ENCODE assay signal across 8 cellular contexts in the genomic region with DNA sequence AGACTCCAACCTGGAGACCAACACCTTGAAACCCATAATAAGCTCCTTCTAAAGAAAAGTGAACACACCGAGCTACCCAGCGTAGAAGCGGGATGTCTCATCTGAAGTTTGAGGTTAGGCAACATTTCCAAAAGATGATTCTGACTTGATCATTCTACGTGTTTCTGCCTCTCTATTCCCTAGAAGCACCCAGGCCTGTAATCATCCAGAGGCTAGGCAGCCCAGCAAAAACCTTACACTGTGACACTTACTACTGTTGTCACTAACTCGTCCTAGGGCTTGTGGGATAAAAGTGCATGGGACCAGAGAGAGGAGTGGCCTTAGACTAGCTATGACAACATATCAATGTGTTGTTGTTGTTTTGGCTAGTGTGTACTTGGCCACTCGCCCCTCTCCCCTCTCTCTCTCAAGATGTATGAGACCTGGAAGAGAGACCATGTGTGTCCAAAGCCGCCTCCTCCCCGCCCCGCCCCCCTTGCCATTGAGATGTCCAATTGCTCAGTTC. TPM values are rescaled to one million over a fixed set of nuclear protein-coding genes. Genes with fewer than 3 reads are reported as not detected.
DNase-seq lines count a peak whose midpoint lies in the region; ATAC-seq lines count a peak whose summit lies in the region.

No MANE protein-coding gene starts in this region.

- H3K27me3 ChIP-seq in BLaER1 = no peaks in the 10 kb centered on the region
- no peaks in the 10 kb centered on the region for H3K27me3 ChIP-seq in right cardiac atrium (ENCODE audit: control insufficient read depth, insufficient read depth)
- peaks cover 2% of the 10 kb centered on the region for H3K27me3 ChIP-seq in skeletal muscle satellite cell (ENCODE audit: control insufficient read depth, insufficient read depth, low read length)

- peak; percentile 12 for ATAC-seq in HG03354 (IDR thresholded peaks at IDR 0.05; ENCODE audit: poor library complexity, severe bottlenecking, unreplicated experiment)
- ATAC-seq in right cardiac atrium = no peak
- ATAC-seq in HG02642 (IDR thresholded peaks at IDR 0.05; ENCODE audit: poor library complexity, unreplicated experiment) = no peak

- H3K9me3 Mint-ChIP-seq in activated T-helper 1 cell treated with anti-CD3 and anti-CD28 coated beads, Interleukin-12 subunit alpha, Interleukin-12 subunit beta, Interleukin-2, Interleukin-4 antibody, amounts not matched to agents 30 ng/mL and 10 ng/mL and 1 ng/mL, durations not matched to agents 14 hours and 24 hours and 36 hours = no peaks in the 10 kb centered on the region

- intact Hi-C loops in activated T-helper 1 cell treated with anti-CD3 and anti-CD28 coated beads, Interleukin-12 subunit alpha, Interleukin-12 subunit beta, Interleukin-2, Interleukin-4 antibody, amounts not matched to agents 30 ng/mL and 10 ng/mL and 1 ng/mL, durations not matched to agents 14 hours and 24 hours and 36 hours (cut with micrococcal nuclease) = loop anchor here (1.0 kb wide), 2 partner anchors 11 to 56 kb away; no protein-coding TSS in a partner anchor
- intact Hi-C loops in right cardiac atrium (cut with DNase I) = loop anchor here in 3 of 4 donors (10.0 kb wide), 2 partner anchors 59 to 251 kb away; a partner anchor contains a TSS

- H3K4me3 Mint-ChIP-seq in activated T-helper 1 cell treated with anti-CD3 and anti-CD28 coated beads, Interleukin-12 subunit alpha, Interleukin-12 subunit beta, Interleukin-2, Interleukin-4 antibody, amounts not matched to agents 30 ng/mL and 10 ng/mL and 1 ng/mL, durations not matched to agents 14 hours and 24 hours and 36 hours = peak overlapping the region; percentile 86

- H3K36me3 ChIP-seq in BLaER1 (peaks cover 32% of the 10 kb centered on the region), skeletal muscle satellite cell (ENCODE audit: insufficient read depth, low read length) (peaks cover 23% of the 10 kb centered on the region)

- H3K9ac ChIP-seq in BLaER1 = peak overlapping the region; percentile 94
- peak overlapping the region; percentile 77 for H3K9ac ChIP-seq in skeletal muscle satellite cell (ENCODE audit: low read depth, low read length)

- no peak for DNase-seq in activated T-helper 1 cell treated with anti-CD3 and anti-CD28 coated beads, Interleukin-12 subunit alpha, Interleukin-12 subunit beta, Interleukin-2, Interleukin-4 antibody, amounts not matched to agents 30 ng/mL and 10 ng/mL and 1 ng/mL, durations not matched to agents 14 hours and 24 hours and 36 hours (ENCODE audit: low spot score)
- DNase-seq in right cardiac atrium (no peak), NCI-H2029 (lab: John Stamatoyannopoulos, UW) (no peak), NCI-H446 treated with DMSO at 0.1 percent for 48 hours (lab: John Stamatoyannopoulos, UW) (no peak)

- H3K9me3 ChIP-seq in BLaER1 = no peaks in the 10 kb centered on the region
- H3K9me3 ChIP-seq in right cardiac atrium (ENCODE audit: control insufficient read depth, low read length) = no peaks in the 10 kb centered on the region
- no peaks in the 10 kb centered on the region for H3K9me3 ChIP-seq in skeletal muscle satellite cell (replicated peaks; ENCODE audit: low read length)

- peaks cover 34% of the 10 kb centered on the region for H3K4me1 Mint-ChIP-seq in activated T-helper 1 cell treated with anti-CD3 and anti-CD28 coated beads, Interleukin-12 subunit alpha, Interleukin-12 subunit beta, Interleukin-2, Interleukin-4 antibody, amounts not matched to agents 30 ng/mL and 10 ng/mL and 1 ng/mL, durations not matched to agents 14 hours and 24 hours and 36 hours (ENCODE audit: low read depth)

- H3K4me3 ChIP-seq in BLaER1 = peak overlapping the region; percentile 76
- H3K4me3 ChIP-seq in right cardiac atrium (ENCODE audit: low read length) = peak overlapping the region; percentile 100
- H3K4me3 ChIP-seq in skeletal muscle satellite cell (ENCODE audit: low read length) = peak overlapping the region; percentile 83

- H3K36me3 Mint-ChIP-seq in activated T-helper 1 cell treated with anti-CD3 and anti-CD28 coated beads, Interleukin-12 subunit alpha, Interleukin-12 subunit beta, Interleukin-2, Interleukin-4 antibody, amounts not matched to agents 30 ng/mL and 10 ng/mL and 1 ng/mL, durations not matched to agents 14 hours and 24 hours and 36 hours (ENCODE audit: low read depth) = peaks cover 26% of the 10 kb centered on the region

- H3K27ac ChIP-seq in BLaER1 (peak overlapping the region; percentile 97), right cardiac atrium (ENCODE audit: low read length) (peak overlapping the region; percentile 85)

- H3K27ac Mint-ChIP-seq in activated T-helper 1 cell treated with anti-CD3 and anti-CD28 coated beads, Interleukin-12 subunit alpha, Interleukin-12 subunit beta, Interleukin-2, Interleukin-4 antibody, amounts not matched to agents 30 ng/mL and 10 ng/mL and 1 ng/mL, durations not matched to agents 14 hours and 24 hours and 36 hours = peak overlapping the region; percentile 92

- no peaks in the 10 kb centered on the region for H4K20me1 ChIP-seq in BLaER1

- peaks cover 2% of the 10 kb centered on the region for H3K27me3 Mint-ChIP-seq in activated T-helper 1 cell treated with anti-CD3 and anti-CD28 coated beads, Interleukin-12 subunit alpha, Interleukin-12 subunit beta, Interleukin-2, Interleukin-4 antibody, amounts not matched to agents 30 ng/mL and 10 ng/mL and 1 ng/mL, durations not matched to agents 14 hours and 24 hours and 36 hours (ENCODE audit: insufficient read depth)

- peak overlapping the region; percentile 92 for H3K4me2 ChIP-seq in BLaER1
- peak overlapping the region; percentile 85 for H3K4me2 ChIP-seq in skeletal muscle satellite cell (ENCODE audit: low read length)

- WGBS in right cardiac atrium = 35% methylated on average over 9 of the region's 9 CpGs

- H3K4me1 ChIP-seq in BLaER1 = peaks cover 21% of the 10 kb centered on the region
- peaks cover 2% of the 10 kb centered on the region for H3K4me1 ChIP-seq in right cardiac atrium (ENCODE audit: control insufficient read depth, insufficient read depth, low read length)
- peaks cover 7% of the 10 kb centered on the region for H3K4me1 ChIP-seq in skeletal muscle satellite cell (ENCODE audit: control insufficient read depth, insufficient read depth, low read length)

RNA-seq across cellular contexts. Expression of a gene that starts 1.4 kb away (rescaled TPM):
- 17.1 and 19.5 TPM in 2 replicates for total RNA-seq in activated T-helper 1 cell treated with anti-CD3 and anti-CD28 coated beads, Interleukin-12 subunit alpha, Interleukin-12 subunit beta, Interleukin-2, Interleukin-4 antibody, amounts not matched to agents 30 ng/mL and 10 ng/mL and 1 ng/mL, durations not matched to agents 14 hours and 24 hours and 36 hours
- 10 to 100 TPM in 1 of 4 donors, 1 to 10 TPM in 3; 8.2 to 10.2 (median 9.6) TPM for total RNA-seq in right cardiac atrium
- polyA plus RNA-seq in right cardiac atrium = 3.3 TPM
- total RNA-seq in skeletal muscle satellite cell (2012; rRNA removed) = 7.9 and 9.9 TPM in 2 replicates
